Comparison of ENCODE assay signal across 17 cellular contexts in the genomic region with DNA sequence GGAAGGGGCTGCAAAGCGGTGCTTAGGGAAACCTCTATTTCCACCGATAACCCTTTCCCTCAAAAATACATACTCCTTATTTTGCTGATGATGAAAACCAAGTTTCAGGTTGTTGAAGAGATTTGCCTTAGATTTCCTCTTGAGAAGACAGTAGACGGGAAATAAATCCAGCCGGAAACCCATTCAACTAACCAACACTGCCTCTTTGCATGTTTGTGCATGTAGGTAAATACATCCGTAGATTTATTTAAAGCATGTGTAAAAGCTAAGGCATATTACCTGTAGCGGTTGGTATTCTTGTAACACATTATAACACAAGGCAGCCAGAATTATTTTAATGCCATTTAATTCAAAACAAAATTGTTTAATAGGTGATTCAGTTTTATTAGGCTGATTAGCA.
DNase-seq lines count a peak whose midpoint lies in the region; ATAC-seq, FAIRE-seq and TF ChIP-seq lines count a peak whose summit lies in the region.
"Had no signal": no experiment of that assay in that cellular context is flagged by ENCODE, and none has a peak within 500 bp of the region (broad histone marks: within the 10 kb centered on the region; RNA-seq: fewer than 3 reads in every experiment).

No MANE protein-coding gene starts in this region.

- H4K20me1 ChIP-seq in astrocyte (ENCODE audit: insufficient read depth, low read length) (no peaks in the 10 kb centered on the region), SK-N-SH (ENCODE audit: insufficient read depth) (no peaks in the 10 kb centered on the region)

- H3K4me1 ChIP-seq in breast epithelium (no peaks in the 10 kb centered on the region), astrocyte (ENCODE audit: insufficient read depth, low read length) (peaks cover 15% of the 10 kb centered on the region), esophagus squamous epithelium (peaks cover 0 to 32% (median 18%) of the 10 kb centered on the region in 3 donors), SK-N-SH (ENCODE audit: control insufficient read depth in 1 of 2, insufficient read depth in 2 of 2, low read depth in 1 of 2, low read length in 1 of 2) (no peaks in the 10 kb centered on the region)

- BruUV-seq in MCF 10A (replicated peaks; lab: Mats Ljungman, UMichigan), result no TSS peak

- H3K4me3 Mint-ChIP-seq in MCF 10A (ENCODE audit: unreplicated experiment) (no peak overlapping the region), astrocyte (ENCODE audit: unreplicated experiment) (no peak overlapping the region)
- no peak overlapping the region for H3K4me3 Mint-ChIP-seq in natural killer cell treated with Interleukin-12 subunit alpha and Interleukin-12 subunit beta and Interleukin-15 and Interleukin-18, amount 100 ng/mL, for 72 hours

- peak overlapping the region; percentile 69 to 78 for H3K27ac ChIP-seq in breast epithelium
- peak overlapping the region; percentile 78 for H3K27ac ChIP-seq in astrocyte (ENCODE audit: low read depth, low read length)
- peak overlapping the region in 3 of 4 donors; percentile 70 to 84 (median 76) for H3K27ac ChIP-seq in esophagus squamous epithelium
- H3K27ac ChIP-seq in SK-N-SH (ENCODE audit: low read depth in 2 of 2, low read length in 1 of 2), result no peak overlapping the region
- H3K27ac ChIP-seq: 22Rv1 had no signal

- no peak overlapping the region for H3K4me2 ChIP-seq in astrocyte (ENCODE audit: low read length)
- no peak overlapping the region for H3K4me2 ChIP-seq in SK-N-SH

- no peak for TF ChIP-seq EP300 in SK-N-SH (IDR thresholded peaks at IDR 0.05; ENCODE audit: borderline replicate concordance in 1 of 2, low read depth in 1 of 2, low read length in 1 of 2)

- TF ChIP-seq POLR2A in breast epithelium (IDR thresholded peaks at IDR 0.05), result no peak
- no peak for TF ChIP-seq POLR2A in esophagus squamous epithelium (IDR thresholded peaks at IDR 0.05)

- H3K9me3 Mint-ChIP-seq in MCF 10A (ENCODE audit: unreplicated experiment), result no peaks in the 10 kb centered on the region
- H3K9me3 Mint-ChIP-seq in astrocyte (ENCODE audit: unreplicated experiment), result no peaks in the 10 kb centered on the region
- no peaks in the 10 kb centered on the region for H3K9me3 Mint-ChIP-seq in natural killer cell treated with Interleukin-12 subunit alpha and Interleukin-12 subunit beta and Interleukin-15 and Interleukin-18, amount 100 ng/mL, for 72 hours

- no peak for TF ChIP-seq RAD21 in SK-N-SH (IDR thresholded peaks at IDR 0.05; ENCODE audit: low read length)

- CTCF ChIA-PET in MCF 10A (lab: Yijun Ruan, JAX), result no interaction called here
- CTCF ChIA-PET in SK-N-SH (lab: Yijun Ruan, JAX), result no interaction called here

- H2AFZ ChIP-seq in astrocyte (ENCODE audit: low read depth, low read length) (no peak overlapping the region), SK-N-SH (ENCODE audit: low read depth) (no peak overlapping the region)

- H3K27me3 ChIP-seq in breast epithelium, result no peaks in the 10 kb centered on the region
- H3K27me3 ChIP-seq in astrocyte (ENCODE audit: insufficient read depth, low read length), result no peaks in the 10 kb centered on the region
- H3K27me3 ChIP-seq in esophagus squamous epithelium, result no peaks in the 10 kb centered on the region
- peaks cover 7% of the 10 kb centered on the region; the same call in 1 of the 2 replicates for H3K27me3 ChIP-seq in SK-N-SH (ENCODE audit: insufficient read depth)
- H3K27me3 ChIP-seq: MG63 had no signal

- no peak overlapping the region for H3K9ac ChIP-seq in astrocyte (ENCODE audit: low read length)
- H3K9ac ChIP-seq in SK-N-SH, result no peak overlapping the region

- peaks cover 7% of the 10 kb centered on the region for H3F3A ChIP-seq in SK-N-SH (replicated peaks; ENCODE audit: insufficient read depth)

- no peaks in the 10 kb centered on the region for H3K36me3 Mint-ChIP-seq in MCF 10A (ENCODE audit: insufficient read depth, unreplicated experiment)
- H3K36me3 Mint-ChIP-seq in astrocyte (ENCODE audit: low read depth, unreplicated experiment), result no peaks in the 10 kb centered on the region
- H3K36me3 Mint-ChIP-seq in natural killer cell treated with Interleukin-12 subunit alpha and Interleukin-12 subunit beta and Interleukin-15 and Interleukin-18, amount 100 ng/mL, for 72 hours, result no peaks in the 10 kb centered on the region

- no peak overlapping the region for H3K27ac Mint-ChIP-seq in MCF 10A (ENCODE audit: low read depth, unreplicated experiment)
- H3K27ac Mint-ChIP-seq in astrocyte (ENCODE audit: unreplicated experiment), result no peak overlapping the region
- no peak overlapping the region for H3K27ac Mint-ChIP-seq in natural killer cell treated with Interleukin-12 subunit alpha and Interleukin-12 subunit beta and Interleukin-15 and Interleukin-18, amount 100 ng/mL, for 72 hours

- POLR2A ChIA-PET in MCF 10A (lab: Yijun Ruan, JAX), result interaction anchor here (1.0 to 4.5 kb wide), 11 partner anchors 17 to 320 kb away, joined by 3 to 54 read pairs (median 6); no protein-coding TSS in a partner anchor
- POLR2A ChIA-PET in SK-N-SH (lab: Yijun Ruan, JAX), result no interaction called here

- TF ChIP-seq CTCF in breast epithelium (IDR thresholded peaks at IDR 0.05) (no peak), MCF 10A (IDR thresholded peaks at IDR 0.05; ENCODE audit: unreplicated experiment) (no peak), astrocyte (IDR thresholded peaks at IDR 0.05; ENCODE audit: insufficient read depth, low read depth, low read length) (no peak), esophagus squamous epithelium (IDR thresholded peaks at IDR 0.05) (no peak), SK-N-SH (IDR thresholded peaks at IDR 0.05) (no peak)

- FAIRE-seq in astrocyte (lab: Jason Lieb, UNC), result no peak

- H3K4me3 ChIP-seq in breast epithelium (no peak overlapping the region), astrocyte (ENCODE audit: insufficient read depth, low read depth, low read length) (no peak overlapping the region), esophagus squamous epithelium (no peak overlapping the region), SK-N-SH (ENCODE audit: low read depth in 2 of 2, low read length in 1 of 2) (no peak overlapping the region)
- H3K4me3 ChIP-seq: MG63 had no signal

- H3K36me3 ChIP-seq in breast epithelium (no peaks in the 10 kb centered on the region), astrocyte (ENCODE audit: insufficient read depth, low read length) (no peaks in the 10 kb centered on the region), esophagus squamous epithelium (no peaks in the 10 kb centered on the region), SK-N-SH (replicated peaks in 1 of 2; ENCODE audit: control insufficient read depth in 1 of 2, insufficient read depth in 2 of 2, low read length in 1 of 2) (no peaks in the 10 kb centered on the region)
- H3K36me3 ChIP-seq: MG63 had no signal

- H3K9me2 ChIP-seq in SK-N-SH, result no peaks in the 10 kb centered on the region

- H3K9me3 ChIP-seq in breast epithelium (no peaks in the 10 kb centered on the region), astrocyte (ENCODE audit: insufficient read depth, low read depth, low read length) (no peaks in the 10 kb centered on the region), esophagus squamous epithelium (peaks cover 0 to 1% (median 0%) of the 10 kb centered on the region in 3 donors), SK-N-SH (no peaks in the 10 kb centered on the region)
- H3K9me3 ChIP-seq: MG63 had no signal

- H3K79me2 ChIP-seq in astrocyte (ENCODE audit: insufficient read depth, low read length) (no peaks in the 10 kb centered on the region), SK-N-SH (ENCODE audit: insufficient read depth) (no peaks in the 10 kb centered on the region)

- DNase-seq in breast epithelium (ENCODE audit: low spot score in 2 of 2) (no peak), MCF 10A (ENCODE audit: unreplicated experiment) (no peak), astrocyte (ENCODE audit: low read depth) (no peak), esophagus squamous epithelium (lab: John Stamatoyannopoulos, UW) (no peak), SK-N-SH (no peak), DMS53 (lab: John Stamatoyannopoulos, UW) (no peak)
- no peak for DNase-seq in natural killer cell treated with Interleukin-12 subunit alpha and Interleukin-12 subunit beta and Interleukin-15 and Interleukin-18, amount 100 ng/mL, for 72 hours (ENCODE audit: low spot score)
- no peak for DNase-seq in central memory CD4-positive, alpha-beta T cell
- DNase-seq: DMS79 treated with DMSO at 0.1 percent for 48 hours, H7, Kasumi-1, MG63, NCI-H1417, NCI-H187, NCI-H82, SHP77 had no signal

- no peak for ATAC-seq in natural killer cell treated with Interleukin-12 subunit alpha and Interleukin-12 subunit beta and Interleukin-15 and Interleukin-18, amount 100 ng/mL, for 72 hours

- H3K27me3 Mint-ChIP-seq in MCF 10A (ENCODE audit: insufficient read depth, unreplicated experiment) (no peaks in the 10 kb centered on the region), astrocyte (ENCODE audit: low read depth, unreplicated experiment) (peaks cover 13% of the 10 kb centered on the region)
- H3K27me3 Mint-ChIP-seq in natural killer cell treated with Interleukin-12 subunit alpha and Interleukin-12 subunit beta and Interleukin-15 and Interleukin-18, amount 100 ng/mL, for 72 hours, result peaks cover 18 to 38% of the 10 kb centered on the region in 2 donors

- intact Hi-C loops in breast epithelium (cut with DNase I; ENCODE audit: low total_unique reads), result no loop called here
- intact Hi-C loops in MCF 10A (cut with micrococcal nuclease), result loop anchor here (2.0 kb wide), 2 partner anchors 74 to 136 kb away; partner anchors contain the start of gene SLC22A23
- intact Hi-C loops in esophagus squamous epithelium (cut with DNase I), result no loop called here

- 55 to 63% methylated on average over 6 of the region's 6 CpGs for WGBS in esophagus squamous epithelium, 2 donors
- WGBS in SK-N-SH (ENCODE audit: low lambda C conversion rate), result 65% methylated on average over 6 of the region's 6 CpGs

- peaks cover 17% of the 10 kb centered on the region for H3K4me1 Mint-ChIP-seq in MCF 10A (ENCODE audit: insufficient read depth, unreplicated experiment)
- peaks cover 3% of the 10 kb centered on the region for H3K4me1 Mint-ChIP-seq in astrocyte (ENCODE audit: low read depth, unreplicated experiment)
- H3K4me1 Mint-ChIP-seq in natural killer cell treated with Interleukin-12 subunit alpha and Interleukin-12 subunit beta and Interleukin-15 and Interleukin-18, amount 100 ng/mL, for 72 hours (ENCODE audit: low read depth in 2 of 2), result peaks cover 6 to 11% of the 10 kb centered on the region in 2 donors

TF ChIP-seq in SK-N-SH, 30 proteins besides CTCF, POLR2A, EP300 and RAD21:
- TF ChIP-seq RXRA (IDR thresholded peaks at IDR 0.05; ENCODE audit: borderline replicate concordance, low read depth) (no peak), FOXJ3 (CRISPR knock-in tag; IDR thresholded peaks at IDR 0.05) (no peak), YY1 (IDR thresholded peaks at IDR 0.05; ENCODE audit: low read depth) (no peak), RFX5 (IDR thresholded peaks at IDR 0.05; ENCODE audit: low read length) (no peak)
TF ChIP-seq in SK-N-SH: peak in this region for 0.

Comparison
In these comparisons a context has a peak if more than half of its experiments do, and no peak if none do; other contexts are left out.
1. H3K27ac ChIP-seq: peak in breast epithelium (2 of 2), astrocyte (single experiment) and esophagus squamous epithelium (3 of 4); none in SK-N-SH (0 of 2).